1 cellular context compared by ENCODE assay signal in the genomic region with DNA sequence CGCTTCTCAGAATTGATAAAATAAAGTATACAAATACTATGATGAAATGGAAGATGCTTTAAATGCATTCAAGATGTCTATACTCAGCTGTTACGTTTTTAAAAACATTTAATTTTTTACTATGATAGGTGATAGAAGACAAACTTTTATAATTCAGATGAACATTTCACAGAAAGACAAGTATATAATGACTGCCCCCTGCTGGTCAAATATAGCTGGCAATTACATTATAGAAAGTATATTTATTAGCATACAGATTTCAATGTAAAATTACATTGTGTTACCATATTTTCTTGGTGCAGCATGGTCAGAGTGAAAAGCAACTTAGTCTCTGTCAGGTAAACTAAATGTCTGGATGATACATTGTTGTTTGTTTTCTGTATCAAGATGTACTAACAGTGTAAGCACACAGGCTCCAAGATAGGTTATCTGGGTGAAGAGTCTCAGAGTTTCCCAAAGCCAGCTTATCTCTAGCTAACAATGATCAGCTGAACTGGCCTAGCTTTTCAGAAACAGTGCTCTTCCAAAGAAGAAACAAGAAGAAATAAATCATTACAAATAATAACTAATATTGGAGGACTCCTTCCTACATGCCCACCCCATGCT.
TF ChIP-seq lines count a peak whose summit lies in the region.

No MANE protein-coding gene starts in this region.

TF ChIP-seq in GM12878, 131 proteins besides CTCF, POLR2A, EP300 and RAD21:
- no peak for TF ChIP-seq TAF1 (IDR thresholded peaks at IDR 0.05; ENCODE audit: borderline replicate concordance, low read depth, low read length)
- peak; percentile 80; the same call in 1 of the 2 replicates for TF ChIP-seq SMC3 (IDR thresholded peaks at IDR 0.05; ENCODE audit: borderline replicate concordance, low read length)
- no peak for TF ChIP-seq BMI1 (IDR thresholded peaks at IDR 0.05; ENCODE audit: borderline replicate concordance)
- TF ChIP-seq, protein P1, sequence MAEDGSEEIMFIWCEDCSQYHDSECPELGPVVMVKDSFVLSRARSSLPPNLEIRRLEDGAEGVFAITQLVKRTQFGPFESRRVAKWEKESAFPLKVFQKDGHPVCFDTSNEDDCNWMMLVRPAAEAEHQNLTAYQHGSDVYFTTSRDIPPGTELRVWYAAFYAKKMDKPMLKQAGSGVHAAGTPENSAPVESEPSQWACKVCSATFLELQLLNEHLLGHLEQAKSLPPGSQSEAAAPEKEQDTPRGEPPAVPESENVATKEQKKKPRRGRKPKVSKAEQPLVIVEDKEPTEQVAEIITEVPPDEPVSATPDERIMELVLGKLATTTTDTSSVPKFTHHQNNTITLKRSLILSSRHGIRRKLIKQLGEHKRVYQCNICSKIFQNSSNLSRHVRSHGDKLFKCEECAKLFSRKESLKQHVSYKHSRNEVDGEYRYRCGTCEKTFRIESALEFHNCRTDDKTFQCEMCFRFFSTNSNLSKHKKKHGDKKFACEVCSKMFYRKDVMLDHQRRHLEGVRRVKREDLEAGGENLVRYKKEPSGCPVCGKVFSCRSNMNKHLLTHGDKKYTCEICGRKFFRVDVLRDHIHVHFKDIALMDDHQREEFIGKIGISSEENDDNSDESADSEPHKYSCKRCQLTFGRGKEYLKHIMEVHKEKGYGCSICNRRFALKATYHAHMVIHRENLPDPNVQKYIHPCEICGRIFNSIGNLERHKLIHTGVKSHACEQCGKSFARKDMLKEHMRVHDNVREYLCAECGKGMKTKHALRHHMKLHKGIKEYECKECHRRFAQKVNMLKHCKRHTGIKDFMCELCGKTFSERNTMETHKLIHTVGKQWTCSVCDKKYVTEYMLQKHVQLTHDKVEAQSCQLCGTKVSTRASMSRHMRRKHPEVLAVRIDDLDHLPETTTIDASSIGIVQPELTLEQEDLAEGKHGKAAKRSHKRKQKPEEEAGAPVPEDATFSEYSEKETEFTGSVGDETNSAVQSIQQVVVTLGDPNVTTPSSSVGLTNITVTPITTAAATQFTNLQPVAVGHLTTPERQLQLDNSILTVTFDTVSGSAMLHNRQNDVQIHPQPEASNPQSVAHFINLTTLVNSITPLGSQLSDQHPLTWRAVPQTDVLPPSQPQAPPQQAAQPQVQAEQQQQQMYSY (CRISPR knock-in tag; IDR thresholded peaks at IDR 0.05): no peak
